ENCODE assay signal across 8 cellular contexts in genomic region chr7:44977304-44977858, GRCh38. TPM values are rescaled to one million over a fixed set of nuclear protein-coding genes. Genes with fewer than 3 reads are reported as not detected.
DNase-seq lines count a peak whose midpoint lies in the region; ATAC-seq and TF ChIP-seq lines count a peak whose summit lies in the region.

No MANE protein-coding gene starts in this region.

- H3K4me3 Mint-ChIP-seq in T-helper 1 cell treated with Interleukin-12 subunit alpha and Interleukin-12 subunit beta and Interleukin-4 antibody, amounts not matched to agents 30 μg/mL and 1 μg/mL, for 36 hours, result peak overlapping the region; percentile 95
- H3K4me3 Mint-ChIP-seq in activated naive CD4-positive, alpha-beta T cell treated with anti-CD3 and anti-CD28 coated beads for 36 hours, result peak overlapping the region; percentile 99
- no peak overlapping the region for H3K4me3 Mint-ChIP-seq in Calu3 (ENCODE audit: low read depth, unreplicated experiment)

- TF ChIP-seq CTCF in GM10248 (IDR thresholded peaks at IDR 0.05; ENCODE audit: control extremely low read depth, extremely low read depth, low read depth, missing control alignments) (no peak), Calu3 (IDR thresholded peaks at IDR 0.05; ENCODE audit: unreplicated experiment) (no peak)

- no TSS peak for BruUV-seq in Calu3 (replicated peaks; lab: Mats Ljungman, UMichigan)

- ATAC-seq in HG03457 (IDR thresholded peaks at IDR 0.05; ENCODE audit: unreplicated experiment), result no peak

- CTCF ChIA-PET in GM10248 (lab: Yijun Ruan, JAX), result interaction anchor here (1.2 to 1.4 kb wide), 2 partner anchors 26 to 159 kb away, joined by 3 to 5 read pairs; no protein-coding TSS in a partner anchor
- CTCF ChIA-PET in activated naive CD4-positive, alpha-beta T cell treated with anti-CD3 and anti-CD28 coated beads for 36 hours (lab: Charles Lee), result interaction anchor here (0.9 to 1.1 kb wide), 2 partner anchors 158 kb away, joined by 5 read pairs; no protein-coding TSS in a partner anchor
- CTCF ChIA-PET in Calu3 (lab: Charles Lee), result interaction anchor here (0.7 kb wide), 1 partner anchor 720 kb away, joined by 3 read pairs; no protein-coding TSS in a partner anchor

- H3K4me1 Mint-ChIP-seq in T-helper 1 cell treated with Interleukin-12 subunit alpha and Interleukin-12 subunit beta and Interleukin-4 antibody, amounts not matched to agents 30 μg/mL and 1 μg/mL, for 36 hours (ENCODE audit: low read depth), result peaks cover 38% of the 10 kb centered on the region
- peaks cover 63% of the 10 kb centered on the region for H3K4me1 Mint-ChIP-seq in activated naive CD4-positive, alpha-beta T cell treated with anti-CD3 and anti-CD28 coated beads for 36 hours (ENCODE audit: low read depth)
- H3K4me1 Mint-ChIP-seq in Calu3 (ENCODE audit: low read depth, unreplicated experiment), result peaks cover 11% of the 10 kb centered on the region

- DNase-seq in GM10248 (ENCODE audit: extremely low spot score) (peak; percentile 73), NCI-H2107 (lab: John Stamatoyannopoulos, UW) (no peak), inferior parietal cortex (ENCODE audit: extremely low spot score) (no peak), Calu3 (no peak)
- DNase-seq in activated naive CD4-positive, alpha-beta T cell treated with anti-CD3 and anti-CD28 coated beads for 36 hours, result peak; percentile 94
- peak; percentile 61 to 70 for DNase-seq in stimulated activated CD4-positive, alpha-beta T cell treated with anti-CD3 and anti-CD28 coated beads, Interleukin-4, amount 100 ng/mL, for 4 hours

- POLR2A ChIA-PET in GM10248 (lab: Yijun Ruan, JAX), result no interaction called here

- no peaks in the 10 kb centered on the region for H3K27me3 Mint-ChIP-seq in T-helper 1 cell treated with Interleukin-12 subunit alpha and Interleukin-12 subunit beta and Interleukin-4 antibody, amounts not matched to agents 30 μg/mL and 1 μg/mL, for 36 hours (ENCODE audit: low read depth)
- H3K27me3 Mint-ChIP-seq in activated naive CD4-positive, alpha-beta T cell treated with anti-CD3 and anti-CD28 coated beads for 36 hours (ENCODE audit: low read depth), result no peaks in the 10 kb centered on the region
- H3K27me3 Mint-ChIP-seq in Calu3 (ENCODE audit: unreplicated experiment), result peaks cover 4% of the 10 kb centered on the region

- H3K9me3 Mint-ChIP-seq in T-helper 1 cell treated with Interleukin-12 subunit alpha and Interleukin-12 subunit beta and Interleukin-4 antibody, amounts not matched to agents 30 μg/mL and 1 μg/mL, for 36 hours, result no peaks in the 10 kb centered on the region
- no peaks in the 10 kb centered on the region for H3K9me3 Mint-ChIP-seq in activated naive CD4-positive, alpha-beta T cell treated with anti-CD3 and anti-CD28 coated beads for 36 hours
- no peaks in the 10 kb centered on the region for H3K9me3 Mint-ChIP-seq in Calu3 (ENCODE audit: low read depth, unreplicated experiment)

- peak overlapping the region; percentile 96 for H3K27ac Mint-ChIP-seq in T-helper 1 cell treated with Interleukin-12 subunit alpha and Interleukin-12 subunit beta and Interleukin-4 antibody, amounts not matched to agents 30 μg/mL and 1 μg/mL, for 36 hours
- peak overlapping the region; percentile 99 for H3K27ac Mint-ChIP-seq in activated naive CD4-positive, alpha-beta T cell treated with anti-CD3 and anti-CD28 coated beads for 36 hours
- no peak overlapping the region for H3K27ac Mint-ChIP-seq in Calu3 (ENCODE audit: unreplicated experiment)

- intact Hi-C loops in activated naive CD4-positive, alpha-beta T cell treated with anti-CD3 and anti-CD28 coated beads for 36 hours (cut with micrococcal nuclease), result loop anchor here (1.0 to 5.0 kb wide), 4 partner anchors 9 to 720 kb away; partner anchors contain the start of gene TMED4
- intact Hi-C loops in Calu3 (cut with micrococcal nuclease; ENCODE audit: unreplicated experiment), result no loop called here

- H3K36me3 Mint-ChIP-seq in T-helper 1 cell treated with Interleukin-12 subunit alpha and Interleukin-12 subunit beta and Interleukin-4 antibody, amounts not matched to agents 30 μg/mL and 1 μg/mL, for 36 hours (ENCODE audit: low read depth), result peaks cover 54% of the 10 kb centered on the region
- H3K36me3 Mint-ChIP-seq in activated naive CD4-positive, alpha-beta T cell treated with anti-CD3 and anti-CD28 coated beads for 36 hours (ENCODE audit: low read depth), result peaks cover 80% of the 10 kb centered on the region
- peaks cover 29% of the 10 kb centered on the region for H3K36me3 Mint-ChIP-seq in Calu3 (ENCODE audit: insufficient read depth, unreplicated experiment)

RNA-seq across cellular contexts. Expression of gene MYO1G, which starts 1.4 kb away (rescaled TPM):
- total RNA-seq in activated naive CD4-positive, alpha-beta T cell treated with anti-CD3 and anti-CD28 coated beads for 36 hours, result 100 to 1,000 TPM; 391 to 406 TPM
- 0.33 and 0.39 TPM in 2 replicates for total RNA-seq in Calu3 (2022)

RNA-seq across cellular contexts. Expression of gene CCM2, which starts 22.6 kb away (rescaled TPM):
- total RNA-seq in activated naive CD4-positive, alpha-beta T cell treated with anti-CD3 and anti-CD28 coated beads for 36 hours, result 10 to 100 TPM; 87.9 to 88.3 TPM
- total RNA-seq in Calu3 (2022), result 59.8 and 62.9 TPM in 2 replicates

Comparison
In these comparisons a context has a peak if more than half of its experiments do, and no peak if none do; other contexts are left out.
1. DNase-seq: peak in GM10248 (single experiment), activated naive CD4-positive, alpha-beta T cell treated with anti-CD3 and anti-CD28 coated beads for 36 hours (single experiment) and stimulated activated CD4-positive, alpha-beta T cell treated with anti-CD3 and anti-CD28 coated beads, Interleukin-4, amount 100 ng/mL, for 4 hours (2 of 2); none in NCI-H2107 (single experiment), inferior parietal cortex (single experiment) and Calu3 (single experiment).
2. RNA of gene MYO1G, which starts 1.4 kb away (total RNA-seq): 391 to 406 TPM in activated naive CD4-positive, alpha-beta T cell treated with anti-CD3 and anti-CD28 coated beads for 36 hours; 0.33 to 0.39 TPM in Calu3; every median in the first group is over 100 times any median in the second.